Comparison of ENCODE assay signal across 16 cellular contexts in genomic region chr2:157508676-157509075, GRCh38.
A peak's percentile ranks its signal among the peaks of the same experiment; 100 is the strongest.
DNase-seq lines count a peak whose midpoint lies in the region; ATAC-seq and TF ChIP-seq lines count a peak whose summit lies in the region.
"Had no signal": no experiment of that assay in that cellular context is flagged by ENCODE, and none has a peak within 500 bp of the region (broad histone marks: within the 10 kb centered on the region; RNA-seq: fewer than 3 reads in every experiment).

No MANE protein-coding gene starts in this region.

- POLR2A ChIA-PET in Caco-2 (lab: Charles Lee) = no interaction called here

- H3K27ac ChIP-seq in BLaER1 treated with 17β-estradiol and CSF1 and Interleukin-3, amounts not matched to agents 10 nM and 100 nM = peak overlapping the region in 6 of 11 experiments; percentile 10 to 59 (median 31); a peak in 7 of 22 replicates
- H3K27ac ChIP-seq: BLaER1, gastroesophageal sphincter had no signal

- H3K4me2 ChIP-seq in BLaER1 treated with 17β-estradiol and CSF1 and Interleukin-3, amounts not matched to agents 10 nM and 100 nM = peak overlapping the region in 8 of 11 experiments; percentile 6 to 69 (median 60); a peak in 13 of 22 replicates
- H3K4me2 ChIP-seq: BLaER1 had no signal

- ATAC-seq in HG02870 (IDR thresholded peaks at IDR 0.05; ENCODE audit: unreplicated experiment) = peak; percentile 59
- ATAC-seq: gastroesophageal sphincter had no signal

- DNase-seq in OCI-M1 (lab: John Stamatoyannopoulos, UW) (peak; percentile 62), foreskin melanocyte (peak; percentile 87), HCEC 1CT (no peak), AG08396 (ENCODE audit: low spot score) (no peak), BE2C (no peak), Caco-2 (no peak)
- DNase-seq: activated CD4-positive, alpha-beta T cell treated with anti-CD3 and anti-CD28 coated beads, Interleukin-2, amount 50 U/mL, for 1 hour; H9; immature natural killer cell; NCI-H146; NCI-H526 had no signal

- peaks cover 3% of the 10 kb centered on the region for H3K27me3 Mint-ChIP-seq in Caco-2 (ENCODE audit: insufficient read depth, unreplicated experiment)

- no peaks in the 10 kb centered on the region for H3K27me3 ChIP-seq in BLaER1 treated with 17β-estradiol and CSF1 and Interleukin-3, amounts not matched to agents 10 nM and 100 nM
- no peaks in the 10 kb centered on the region for H3K27me3 ChIP-seq in BE2C
- no peaks in the 10 kb centered on the region for H3K27me3 ChIP-seq in Caco-2 (replicated peaks; ENCODE audit: control insufficient read depth, insufficient read depth, low read length)
- H3K27me3 ChIP-seq: BLaER1 had no signal

- no peaks in the 10 kb centered on the region for H3K9me3 Mint-ChIP-seq in Caco-2 (ENCODE audit: unreplicated experiment)
- H3K9me3 Mint-ChIP-seq: T-helper 2 cell treated with Interferon-gamma antibody and Interleukin-4, amounts not matched to agents 5 μg/mL and 100 μg/mL, for 36 hours had no signal

- no TSS peak for BruUV-seq in Caco-2 (replicated peaks; lab: Mats Ljungman, UMichigan)

- H3K9ac ChIP-seq in BLaER1 treated with 17β-estradiol and CSF1 and Interleukin-3, amounts not matched to agents 10 nM and 100 nM = 0 out of 22 replicates have a peak overlapping the region, but pooled peaks of 1 of the 11 experiments have one; percentile 37
- H3K9ac ChIP-seq: BLaER1 had no signal

- no peaks in the 10 kb centered on the region for H4K20me1 ChIP-seq in BLaER1 treated with 17β-estradiol and CSF1 and Interleukin-3, amounts not matched to agents 10 nM and 100 nM
- H4K20me1 ChIP-seq: BLaER1 had no signal

- no peak overlapping the region for H3K4me3 ChIP-seq in BLaER1 treated with 17β-estradiol and CSF1 and Interleukin-3, amounts not matched to agents 10 nM and 100 nM
- H3K4me3 ChIP-seq in BE2C (ENCODE audit: low read depth, low read length) (no peak overlapping the region), Caco-2 (ENCODE audit: low read depth, low read length) (no peak overlapping the region)
- H3K4me3 ChIP-seq: BLaER1, gastroesophageal sphincter had no signal

- H3K36me3 Mint-ChIP-seq in Caco-2 (ENCODE audit: insufficient read depth, unreplicated experiment) = no peaks in the 10 kb centered on the region
- H3K36me3 Mint-ChIP-seq: immature natural killer cell had no signal

- H3K36me3 ChIP-seq in BLaER1 treated with 17β-estradiol and CSF1 and Interleukin-3, amounts not matched to agents 10 nM and 100 nM = no peaks in the 10 kb centered on the region
- H3K36me3 ChIP-seq in BE2C (no peaks in the 10 kb centered on the region), Caco-2 (ENCODE audit: control insufficient read depth, insufficient read depth, low read length) (no peaks in the 10 kb centered on the region)
- H3K36me3 ChIP-seq: BLaER1, gastroesophageal sphincter had no signal

- H3K4me1 ChIP-seq in BLaER1 treated with 17β-estradiol and CSF1 and Interleukin-3, amounts not matched to agents 10 nM and 100 nM = peaks cover 0 to 19% (median 13%) of the 10 kb centered on the region in 10 experiments; a peak in 14 of 20 replicates
- H3K4me1 ChIP-seq in BE2C = no peaks in the 10 kb centered on the region
- no peaks in the 10 kb centered on the region for H3K4me1 ChIP-seq in Caco-2
- H3K4me1 ChIP-seq: BLaER1, gastroesophageal sphincter had no signal

- H3K27ac Mint-ChIP-seq in Caco-2 (ENCODE audit: unreplicated experiment) = no peak overlapping the region
- H3K27ac Mint-ChIP-seq: H9; immature natural killer cell; T-helper 2 cell treated with Interferon-gamma antibody and Interleukin-4, amounts not matched to agents 5 μg/mL and 100 μg/mL, for 36 hours had no signal

- intact Hi-C loops in Caco-2 (cut with micrococcal nuclease; ENCODE audit: unreplicated experiment) = loop anchor here (1.0 kb wide), 1 partner anchor 85 kb away; no protein-coding TSS in a partner anchor

- TF ChIP-seq CTCF in BE2C (IDR thresholded peaks at IDR 0.05; ENCODE audit: low read depth, low read length) (no peak), Caco-2 (IDR thresholded peaks at IDR 0.05; ENCODE audit: insufficient read depth in 1 of 2, low read depth in 1 of 2, low read length in 1 of 2, severe bottlenecking in 1 of 2, unreplicated experiment in 1 of 2) (no peak)

- peaks cover 8 to 23% (median 15%) of the 10 kb centered on the region in 11 experiments; a peak in 19 of 22 replicates for H3K9me3 ChIP-seq in BLaER1 treated with 17β-estradiol and CSF1 and Interleukin-3, amounts not matched to agents 10 nM and 100 nM (replicated peaks in 1 of 11)
- H3K9me3 ChIP-seq in BE2C = no peaks in the 10 kb centered on the region
- H3K9me3 ChIP-seq in Caco-2 = no peaks in the 10 kb centered on the region

- H3K4me3 Mint-ChIP-seq in Caco-2 (ENCODE audit: unreplicated experiment) = no peak overlapping the region
- H3K4me3 Mint-ChIP-seq: H9; immature natural killer cell; T-helper 2 cell treated with Interferon-gamma antibody and Interleukin-4, amounts not matched to agents 5 μg/mL and 100 μg/mL, for 36 hours had no signal

- CTCF ChIA-PET in Caco-2 (lab: Charles Lee) = no interaction called here

- no peaks in the 10 kb centered on the region for H3K4me1 Mint-ChIP-seq in Caco-2 (ENCODE audit: low read depth, unreplicated experiment)
- H3K4me1 Mint-ChIP-seq: immature natural killer cell had no signal

Comparison
In these comparisons a context has a peak if more than half of its experiments do, and no peak if none do; other contexts are left out.
1. DNase-seq: peak in OCI-M1 (single experiment) and foreskin melanocyte (single experiment); none in HCEC 1CT (single experiment), AG08396 (single experiment), BE2C (single experiment) and Caco-2 (0 of 2).